Comparison of ENCODE assay signal across 12 cellular contexts in genomic region chr11:128891410-128891861, GRCh38. TPM values are rescaled to one million over a fixed set of nuclear protein-coding genes. Genes with fewer than 3 reads are reported as not detected.
DNase-seq lines count a peak whose midpoint lies in the region; ATAC-seq, FAIRE-seq and TF ChIP-seq lines count a peak whose summit lies in the region.
"Had no signal": no experiment of that assay in that cellular context is flagged by ENCODE, and none has a peak within 500 bp of the region (broad histone marks: within the 10 kb centered on the region; RNA-seq: fewer than 3 reads in every experiment).

No MANE protein-coding gene starts in this region.

- H3K9me3 ChIP-seq in A549 (no peaks in the 10 kb centered on the region), IMR-90 (ENCODE audit: control insufficient read depth, insufficient read depth, low read length) (no peaks in the 10 kb centered on the region), fibroblast of lung (ENCODE audit: control insufficient read depth, insufficient read depth, low read depth, low read length) (no peaks in the 10 kb centered on the region), neural progenitor cell (ENCODE audit: low read depth) (no peaks in the 10 kb centered on the region)

- peak overlapping the region; percentile 13 for H2AK9ac ChIP-seq in IMR-90 (replicated peaks; ENCODE audit: low read depth, low read length, poor library complexity)

- no peak for FAIRE-seq in A549 (lab: Jason Lieb, UNC)

- TF ChIP-seq CTCF in A549 (IDR thresholded peaks at IDR 0.05) (no peak), IMR-90 (conservative IDR thresholded peaks at IDR 0.05; ENCODE audit: low read depth, low read length) (no peak), fibroblast of lung (conservative IDR thresholded peaks at IDR 0.05 in 1 of 2, IDR thresholded peaks at IDR 0.05 in 1 of 2; ENCODE audit: low read depth in 1 of 2, low read length in 2 of 2) (no peak), neural progenitor cell (IDR thresholded peaks at IDR 0.05) (no peak)

- H4K91ac ChIP-seq in IMR-90 (ENCODE audit: insufficient read depth, low read depth, low read length) = no peak overlapping the region

- H3K9ac ChIP-seq in IMR-90 (ENCODE audit: low read depth, low read length) = no peak overlapping the region
- H3K9ac ChIP-seq in fibroblast of lung (ENCODE audit: insufficient read depth, low read length) = no peak overlapping the region
- H3K9ac ChIP-seq in neural progenitor cell = no peak overlapping the region

- H3K4me1 Mint-ChIP-seq in neural progenitor cell = peaks cover 38% of the 10 kb centered on the region

- H2BK15ac ChIP-seq in IMR-90 (ENCODE audit: low read depth, low read length) = no peak overlapping the region

- H3K36me3 Mint-ChIP-seq in neural progenitor cell = no peaks in the 10 kb centered on the region

- H2AFZ ChIP-seq in IMR-90 (replicated peaks; ENCODE audit: low read length, poor library complexity) (peak overlapping the region; percentile 26), fibroblast of lung (ENCODE audit: low read length) (no peak overlapping the region), neural progenitor cell (replicated peaks) (no peak overlapping the region)
- H2AFZ ChIP-seq: PC-9 had no signal

- peak overlapping the region; percentile 97; the same call in 1 of the 3 replicates for H3K4me2 ChIP-seq in A549
- H3K4me2 ChIP-seq in IMR-90 (ENCODE audit: low read depth, low read length) = no peak overlapping the region; the same call in 1 of the 2 replicates
- H3K4me2 ChIP-seq in fibroblast of lung (ENCODE audit: extremely low read depth, insufficient read depth, low read length) = peak overlapping the region; percentile 59
- H3K4me2 ChIP-seq in neural progenitor cell = peak overlapping the region; percentile 98

- H2AK5ac ChIP-seq in IMR-90 (ENCODE audit: low read depth, low read length) = no peak overlapping the region

- no peak overlapping the region for H3K27ac Mint-ChIP-seq in neural progenitor cell

- H3K27me3 ChIP-seq in IMR-90 (ENCODE audit: control insufficient read depth, insufficient read depth, low read length) (peaks cover 57% of the 10 kb centered on the region), fibroblast of lung (ENCODE audit: control insufficient read depth, insufficient read depth, low read length) (peaks cover 3% of the 10 kb centered on the region), neural progenitor cell (peaks cover 85% of the 10 kb centered on the region)

- H3K4me3 ChIP-seq in A549 (no peak overlapping the region; the same call in 2 of the 3 replicates), IMR-90 (ENCODE audit: insufficient read depth, low read depth, low read length) (no peak overlapping the region), fibroblast of lung (replicated peaks in 1 of 4; ENCODE audit: control extremely low read depth in 1 of 4, insufficient read depth in 1 of 4, low read depth in 3 of 4, low read length in 4 of 4) (peak overlapping the region in 1 of 4 experiments; percentile 61), neural progenitor cell (peak overlapping the region; percentile 60)

- no peaks in the 10 kb centered on the region for H3K9me3 Mint-ChIP-seq in neural progenitor cell

- no peak overlapping the region for H3K23ac ChIP-seq in IMR-90 (ENCODE audit: low read depth, low read length)

- no peak overlapping the region for H2BK120ac ChIP-seq in IMR-90 (ENCODE audit: low read depth, low read length)

- H2BK20ac ChIP-seq in IMR-90 (ENCODE audit: low read depth, low read length) = no peak overlapping the region

- H3K14ac ChIP-seq in IMR-90 (replicated peaks; ENCODE audit: low read depth, low read length) = no peak overlapping the region

- dilution Hi-C loops in IMR-90 (cut with HindIII; ENCODE audit: low sequenced_read_pairs, unreplicated experiment) = no loop called here

- H2BK5ac ChIP-seq in IMR-90 (ENCODE audit: low read depth, low read length, poor library complexity, severe bottlenecking) = no peak overlapping the region

- no peaks in the 10 kb centered on the region for H3K79me1 ChIP-seq in IMR-90 (ENCODE audit: low read depth in 1 of 2, low read length in 2 of 2)

- no peak overlapping the region for H4K5ac ChIP-seq in IMR-90 (ENCODE audit: low read depth, low read length)

- TF ChIP-seq POLR2A in A549 (IDR thresholded peaks at IDR 0.05; ENCODE audit: low read length) (no peak), IMR-90 (IDR thresholded peaks at IDR 0.05; ENCODE audit: low read depth, low read length) (no peak)

- H3K27ac ChIP-seq in A549 (no peak overlapping the region), IMR-90 (ENCODE audit: insufficient read depth, low read length) (no peak overlapping the region), fibroblast of lung (ENCODE audit: insufficient read depth, low read length) (no peak overlapping the region), neural progenitor cell (no peak overlapping the region)
- H3K27ac ChIP-seq: PC-9 had no signal

- intact Hi-C loops in IMR-90 (cut with micrococcal nuclease) = no loop called here

- no peak; a peak in 1 of 6 replicates for ATAC-seq in A549
- ATAC-seq in IMR-90 (ENCODE audit: low read depth) = peak; percentile 27
- no peak for ATAC-seq in HG02981 (IDR thresholded peaks at IDR 0.05; ENCODE audit: unreplicated experiment)
- ATAC-seq in HG02970 (IDR thresholded peaks at IDR 0.05; ENCODE audit: low FRiP score, unreplicated experiment) = no peak

- WGBS in A549 (ENCODE audit: missing lambda C conversion rate) = 92% methylated on average over 10 of the region's 10 CpGs
- WGBS in IMR-90 (ENCODE audit: extremely low coverage in 2 of 2, insufficient read length in 1 of 2), 2 experiments = no CpG with 5 or more reads among the region's 10 CpGs

- H4K20me1 ChIP-seq in IMR-90 (ENCODE audit: insufficient read depth, low read length) (no peaks in the 10 kb centered on the region), fibroblast of lung (ENCODE audit: control insufficient read depth, extremely low read depth, insufficient read depth, low read length) (no peaks in the 10 kb centered on the region), neural progenitor cell (ENCODE audit: low read depth) (peaks cover 34% of the 10 kb centered on the region)

- CTCF ChIA-PET in A549 (lab: Yijun Ruan, JAX) (interaction anchor here (1.4 to 6.3 kb wide), 2 partner anchors 66 to 719 kb away, joined by 4 to 46 read pairs; no protein-coding TSS in a partner anchor), IMR-90 (lab: Yijun Ruan, JAX) (interaction anchor here (1.0 to 2.2 kb wide), 2 partner anchors 12 to 65 kb away, joined by 3 to 10 read pairs; no protein-coding TSS in a partner anchor), HEK293T (lab: Yijun Ruan, JAX) (interaction anchor here (1.3 kb wide), 2 partner anchors 65 to 261 kb away, joined by 3 to 4 read pairs; no protein-coding TSS in a partner anchor)

- H3K79me2 ChIP-seq in fibroblast of lung (ENCODE audit: control insufficient read depth, insufficient read depth, low read length) = no peaks in the 10 kb centered on the region
- no peaks in the 10 kb centered on the region for H3K79me2 ChIP-seq in neural progenitor cell (ENCODE audit: low read depth)

- no TSS peak for BruUV-seq in IMR-90 (replicated peaks; lab: Mats Ljungman, UMichigan)

- H3K4ac ChIP-seq in IMR-90 (ENCODE audit: low read depth, low read length) = no peak overlapping the region

- peak overlapping the region; percentile 82 for H3K4me3 Mint-ChIP-seq in neural progenitor cell

- H3K56ac ChIP-seq in IMR-90 (ENCODE audit: extremely low read depth, insufficient read depth, low read length) = no peak overlapping the region

- H3K9me1 ChIP-seq in IMR-90 (ENCODE audit: insufficient read depth, low read length) = no peaks in the 10 kb centered on the region

- TF ChIP-seq EP300 in A549 (IDR thresholded peaks at IDR 0.05) = no peak

- H3F3A ChIP-seq in neural progenitor cell (ENCODE audit: low read depth) = peaks cover 35% of the 10 kb centered on the region

- H3K36me3 ChIP-seq in IMR-90 (ENCODE audit: control insufficient read depth, insufficient read depth, low read length) (no peaks in the 10 kb centered on the region), fibroblast of lung (ENCODE audit: control insufficient read depth, insufficient read depth, low read length) (no peaks in the 10 kb centered on the region), neural progenitor cell (no peaks in the 10 kb centered on the region)

- H3K27me3 Mint-ChIP-seq in neural progenitor cell (ENCODE audit: insufficient read depth, low read depth) = peaks cover 34% of the 10 kb centered on the region

- H3K18ac ChIP-seq in IMR-90 (ENCODE audit: low read depth, low read length) = no peak overlapping the region

- TF ChIP-seq RAD21 in A549 (conservative IDR thresholded peaks at IDR 0.05 in 1 of 2, IDR thresholded peaks at IDR 0.05 in 1 of 2) (no peak), IMR-90 (IDR thresholded peaks at IDR 0.05; ENCODE audit: low read length) (no peak)

- no peak overlapping the region for H4K8ac ChIP-seq in IMR-90 (ENCODE audit: low read depth in 2 of 2, low read length in 2 of 2)

- POLR2A ChIA-PET in A549 (lab: Yijun Ruan, JAX) (interaction anchor here (1.1 kb wide), 1 partner anchor 14 kb away, joined by 3 read pairs; no protein-coding TSS in a partner anchor), IMR-90 (lab: Charles Lee; ENCODE audit: unreplicated experiment) (no interaction called here), HEK293T (lab: Yijun Ruan, JAX) (interaction anchor here (1.0 kb wide), 1 partner anchor 83 kb away, joined by 3 read pairs; no protein-coding TSS in a partner anchor)

- in situ Hi-C loops in IMR-90 (cut with MboI; ENCODE audit: low sequenced_read_pairs) = no loop called here

- H3K4me1 ChIP-seq in A549 (no peaks in the 10 kb centered on the region), IMR-90 (ENCODE audit: control insufficient read depth, insufficient read depth, low read length) (0 out of 2 replicates have a peak, but pooled peaks cover 1% of the 10 kb centered on the region), fibroblast of lung (ENCODE audit: control insufficient read depth, extremely low read depth, insufficient read depth, low read length) (no peaks in the 10 kb centered on the region), neural progenitor cell (peaks cover 34% of the 10 kb centered on the region)

- no peak for DNase-seq in A549 (ENCODE audit: low read depth in 1 of 2, low spot score in 1 of 2)
- no peak for DNase-seq in IMR-90
- DNase-seq in fibroblast of lung (ENCODE audit: low read depth in 2 of 2) = peak in 1 of 2 donors; percentile 30
- no peak for DNase-seq in neural progenitor cell (ENCODE audit: low spot score)
- DNase-seq in NCI-H2196 treated with DMSO at 0.1 percent for 48 hours (lab: John Stamatoyannopoulos, UW; ENCODE audit: unreplicated experiment) = no peak
- DNase-seq in HEK293T (ENCODE audit: extremely low spot score) = no peak
- DNase-seq: activated CD4-positive, alpha-beta T cell treated with anti-CD3 and anti-CD28 coated beads, Interleukin-2, amount 50 U/mL, for 48 hours; PC-9; stimulated activated CD4-positive, alpha-beta T cell treated with anti-CD3 and anti-CD28 coated beads, Interleukin-2, amount 100 ng/mL, for 48 hours had no signal

RNA-seq across cellular contexts. Expression of gene KCNJ5, which starts 0.3 kb away (rescaled TPM):
- 0.01 and 0.04 TPM in 2 replicates for polyA plus RNA-seq in A549 (2011; rRNA removed)
- polyA plus RNA-seq in A549 (2012; cell fraction: cytosol; rRNA removed) = 0.03 and 0.04 TPM in 2 replicates
- polyA plus RNA-seq in A549 (2012; cell fraction: nucleus; rRNA removed) = not detected in 2 replicates
- polyA plus RNA-seq in A549 (2017; fragmentation: RNase III; extraction: RNeasy Plus Mini Kit Qiagen cat#74134 plus additional on column Dnase treatment) = 0.04 to 0.09 TPM in 2 of 3 replicates, not detected in the other
- polyA minus RNA-seq in A549 (2011; rRNA and poly(A)+ RNA removed) = 0.10 TPM in 1 of 2 replicates, not detected in the other
- 0.18 TPM in 1 of 2 replicates, not detected in the other for total RNA-seq in IMR-90 (2012; rRNA removed)
- polyA plus RNA-seq in IMR-90 (2012; rRNA removed) = 0.07 TPM in 2 replicates
- 0.09 and 0.11 TPM in 2 replicates for polyA plus RNA-seq in IMR-90 (2012; cell fraction: cytosol; rRNA removed)
- polyA plus RNA-seq in IMR-90 (2012; cell fraction: nucleus; rRNA removed; ENCODE audit: low replicate concordance) = 0.05 and 0.06 TPM in 2 replicates
- 0.33 and 0.51 TPM in 2 replicates for total RNA-seq in fibroblast of lung
- 0.15 and 0.24 TPM in 2 replicates for polyA plus RNA-seq in fibroblast of lung
- polyA plus RNA-seq in fibroblast of lung (2012) = 0.26 and 0.32 TPM in 2 replicates
- not detected in 2 replicates for polyA minus RNA-seq in fibroblast of lung (ENCODE audit: low replicate concordance)
- total RNA-seq in neural progenitor cell (ENCODE audit: low replicate concordance) = 0.03 TPM in 1 of 2 replicates, not detected in the other
- total RNA-seq: M059J had no signal

RNA-seq across cellular contexts. Expression of gene KCNJ1, which starts 24.3 kb away (rescaled TPM):
- 0.12 and 0.20 TPM in 2 replicates for polyA plus RNA-seq in A549 (2011; rRNA removed)
- not detected in 2 replicates for polyA plus RNA-seq in A549 (2012; cell fraction: cytosol; rRNA removed)
- polyA plus RNA-seq in A549 (2012; cell fraction: nucleus; rRNA removed) = 0.04 and 0.05 TPM in 2 replicates
- polyA plus RNA-seq in A549 (2017; fragmentation: RNase III; extraction: RNeasy Plus Mini Kit Qiagen cat#74134 plus additional on column Dnase treatment) = 0.03 TPM in 1 of 3 replicates, not detected in the others
- not detected in 2 replicates for polyA minus RNA-seq in A549 (2011; rRNA and poly(A)+ RNA removed)
- not detected in 2 replicates for total RNA-seq in IMR-90 (2012; rRNA removed)
- polyA plus RNA-seq in IMR-90 (2012; rRNA removed) = not detected in 2 replicates
- not detected in 2 replicates for polyA plus RNA-seq in IMR-90 (2012; cell fraction: cytosol; rRNA removed)
- polyA plus RNA-seq in IMR-90 (2012; cell fraction: nucleus; rRNA removed; ENCODE audit: low replicate concordance) = 0.17 TPM in 1 of 2 replicates, not detected in the other
- under 0.01 TPM in 1 of 2 replicates, not detected in the other for total RNA-seq in fibroblast of lung
- 0.08 TPM in 1 of 2 replicates, not detected in the other for polyA plus RNA-seq in fibroblast of lung
- polyA plus RNA-seq in fibroblast of lung (2012) = not detected in 2 replicates
- polyA minus RNA-seq in fibroblast of lung (ENCODE audit: low replicate concordance) = not detected in 2 replicates
- 0.03 and 0.41 TPM in 2 replicates for total RNA-seq in neural progenitor cell (ENCODE audit: low replicate concordance)
- total RNA-seq: M059J, PC-9 had no signal

RNA-seq across cellular contexts. Expression of gene TP53AIP1, which starts 51.2 kb away (rescaled TPM):
- polyA plus RNA-seq in A549 (2011; rRNA removed) (0.08 TPM in 1 of 2 replicates, not detected in the other), A549 (2017; fragmentation: RNase III; extraction: RNeasy Plus Mini Kit Qiagen cat#74134 plus additional on column Dnase treatment) (0.03 to 0.11 TPM in 2 of 3 replicates, not detected in the other), IMR-90 (2012; rRNA removed) (not detected in 2 replicates), fibroblast of lung (not detected in 2 replicates)
- polyA plus RNA-seq in A549 (2012; cell fraction: cytosol; rRNA removed) = 0.03 TPM in 1 of 2 replicates, not detected in the other
- polyA plus RNA-seq in A549 (2012; cell fraction: nucleus; rRNA removed) = 0.05 and 0.13 TPM in 2 replicates
- 0.24 TPM in 1 of 2 replicates, not detected in the other for polyA minus RNA-seq in A549 (2011; rRNA and poly(A)+ RNA removed)
- total RNA-seq in IMR-90 (2012; rRNA removed) (not detected in 2 replicates), fibroblast of lung (not detected in 2 replicates), neural progenitor cell (ENCODE audit: low replicate concordance) (not detected in 2 replicates)
- not detected in 2 replicates for polyA plus RNA-seq in IMR-90 (2012; cell fraction: cytosol; rRNA removed)
- 0.12 and 0.13 TPM in 2 replicates for polyA plus RNA-seq in IMR-90 (2012; cell fraction: nucleus; rRNA removed; ENCODE audit: low replicate concordance)
- not detected in 2 replicates for polyA plus RNA-seq in fibroblast of lung (2012)
- polyA minus RNA-seq in fibroblast of lung (ENCODE audit: low replicate concordance) = not detected in 2 replicates
- total RNA-seq: M059J, PC-9 had no signal
